28 cellular contexts compared by ENCODE assay signal in the genomic region with DNA sequence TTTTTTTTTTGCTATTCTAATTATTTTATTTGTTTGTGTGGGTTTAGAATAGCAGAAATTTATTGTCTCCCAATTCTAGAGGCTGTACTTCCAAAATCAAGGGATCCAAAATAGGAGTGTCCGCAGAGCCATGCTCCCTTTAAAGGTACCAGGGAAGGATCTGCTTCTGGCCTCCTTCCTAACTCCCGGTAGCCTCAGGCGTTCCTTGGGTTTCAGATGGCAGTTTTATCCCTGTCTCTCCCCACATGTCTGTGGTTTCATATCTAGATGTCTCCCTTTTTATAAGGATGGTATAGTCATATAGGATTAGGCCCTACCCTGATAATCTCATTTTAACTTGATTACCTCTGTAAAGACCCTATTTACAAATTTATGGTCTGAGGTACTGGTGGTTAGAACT. TPM values are rescaled to one million over a fixed set of nuclear protein-coding genes. Genes with fewer than 3 reads are reported as not detected.
DNase-seq lines count a peak whose midpoint lies in the region; ATAC-seq, FAIRE-seq and TF ChIP-seq lines count a peak whose summit lies in the region.
"Had no signal": no experiment of that assay in that cellular context is flagged by ENCODE, and none has a peak within 500 bp of the region (broad histone marks: within the 10 kb centered on the region; RNA-seq: fewer than 3 reads in every experiment).

No MANE protein-coding gene starts in this region.

- no peak for FAIRE-seq in HTR-8/SVneo (lab: Jason Lieb, UNC)
- FAIRE-seq: GM18507, H54, K562 had no signal

- H3K4me2 ChIP-seq in PC-3 (ENCODE audit: low read length) = no peak overlapping the region
- H3K4me2 ChIP-seq: SK-N-SH had no signal

- H4K20me1 ChIP-seq in PC-3 (ENCODE audit: low read length) = no peaks in the 10 kb centered on the region

- H3K9me3 Mint-ChIP-seq in osteocyte (ENCODE audit: unreplicated experiment) = no peaks in the 10 kb centered on the region
- H3K9me3 Mint-ChIP-seq: CD8-positive, alpha-beta T cell; HFFc6 had no signal

- H3K79me2 ChIP-seq in PC-3 (ENCODE audit: low read length) = peaks cover 10% of the 10 kb centered on the region; the same call in 1 of the 2 replicates

- CTCF ChIA-PET in A673 (lab: Charles Lee) = no interaction called here
- CTCF ChIA-PET in PC-3 (lab: Charles Lee) = no interaction called here

- no peak overlapping the region for H2AFZ ChIP-seq in PC-3 (ENCODE audit: low read length)

- no peak overlapping the region for H3K4me3 Mint-ChIP-seq in osteocyte (ENCODE audit: unreplicated experiment)
- H3K4me3 Mint-ChIP-seq: CD8-positive, alpha-beta T cell; HFFc6 had no signal

- no peaks in the 10 kb centered on the region for H3K36me3 ChIP-seq in A673 (ENCODE audit: insufficient read depth, low read length, poor library complexity, severe bottlenecking)
- no peaks in the 10 kb centered on the region for H3K36me3 ChIP-seq in PC-3 (ENCODE audit: low read depth, low read length)

- H3K4me1 Mint-ChIP-seq in osteocyte (ENCODE audit: unreplicated experiment) = peaks cover 56% of the 10 kb centered on the region

- peaks cover 5% of the 10 kb centered on the region for H3K36me3 Mint-ChIP-seq in osteocyte (ENCODE audit: unreplicated experiment)

- peak; percentile 82 for ATAC-seq in PC-3
- ATAC-seq: CD8-positive, alpha-beta T cell; K562 had no signal

- H3K27ac Mint-ChIP-seq in osteocyte (ENCODE audit: unreplicated experiment) = peak overlapping the region; percentile 81
- H3K27ac Mint-ChIP-seq: CD8-positive, alpha-beta T cell; HFFc6 had no signal

- H3K9me3 ChIP-seq in A673 (ENCODE audit: low read depth, low read length, poor library complexity, severe bottlenecking) (no peaks in the 10 kb centered on the region), PC-3 (ENCODE audit: low read length) (no peaks in the 10 kb centered on the region)
- H3K9me3 ChIP-seq: SK-N-SH had no signal

- no peaks in the 10 kb centered on the region for H3K9me2 ChIP-seq in PC-3 (replicated peaks; ENCODE audit: low read length)
- H3K9me2 ChIP-seq: SK-N-SH had no signal

- no peaks in the 10 kb centered on the region for H3K27me3 Mint-ChIP-seq in osteocyte (ENCODE audit: unreplicated experiment)

- peak overlapping the region; percentile 26 for H3K27ac ChIP-seq in A673 (ENCODE audit: low read depth, low read length, poor library complexity, severe bottlenecking)
- H3K27ac ChIP-seq in PC-3 (ENCODE audit: low read length) = no peak overlapping the region

- no TSS peak for BruUV-seq in A673 (replicated peaks; lab: Mats Ljungman, UMichigan)
- BruUV-seq in PC-3 (replicated peaks; lab: Mats Ljungman, UMichigan) = no TSS peak

- TF ChIP-seq CTCF in A673 (conservative IDR thresholded peaks at IDR 0.05; ENCODE audit: low read depth, low read length) = no peak
- no peak for TF ChIP-seq CTCF in PC-3 (conservative IDR thresholded peaks at IDR 0.05; ENCODE audit: low read depth, low read length)
- TF ChIP-seq CTCF in osteocyte (IDR thresholded peaks at IDR 0.05) = no peak
- TF ChIP-seq CTCF in GM20000 (IDR thresholded peaks at IDR 0.05; ENCODE audit: extremely low read depth, missing control alignments) = no peak

- H3K4me3 ChIP-seq in A673 (ENCODE audit: low read depth, low read length, poor library complexity, severe bottlenecking) (no peak overlapping the region), PC-3 (ENCODE audit: low read length) (no peak overlapping the region)
- H3K4me3 ChIP-seq: K562 had no signal

- H3K27me3 ChIP-seq in A673 (replicated peaks; ENCODE audit: insufficient read depth, low read depth, low read length, poor library complexity) = no peaks in the 10 kb centered on the region
- no peaks in the 10 kb centered on the region for H3K27me3 ChIP-seq in PC-3 (ENCODE audit: low read length)

- DNase-seq in A673 (ENCODE audit: low spot score) (peak; percentile 53), HTR-8/SVneo (ENCODE audit: insufficient read length, low spot score) (peak; percentile 34), PC-3 (peak; percentile 61), osteocyte (ENCODE audit: extremely low spot score, unreplicated experiment) (no peak), GOT3 (lab: John Stamatoyannopoulos, UW) (no peak), NCI-H1417 (lab: John Stamatoyannopoulos, UW) (no peak), GM20000 (ENCODE audit: low spot score) (no peak), head of caudate nucleus (no peak)
- DNase-seq: 8988T; AML-193; C1 segment of cervical spinal cord; Calu3; CD8-positive, alpha-beta T cell; DMS153; GDM1; HFFc6; MM.1S; NCI-H1092; NCI-H1436 treated with DMSO at 0.1 percent for 48 hours; NCI-H1930; NCI-H510A; NCI-H748 treated with DMSO at 0.1 percent for 48 hours; RPMI8226; SHP77; SK-N-SH had no signal

- POLR2A ChIA-PET in A673 (lab: Charles Lee; ENCODE audit: low non-redundant PET) = no interaction called here
- POLR2A ChIA-PET in PC-3 (lab: Charles Lee; ENCODE audit: unreplicated experiment) = no interaction called here

- no peaks in the 10 kb centered on the region for H3F3A ChIP-seq in PC-3 (ENCODE audit: low read length, unreplicated experiment)

- H3K4me1 ChIP-seq in A673 (ENCODE audit: insufficient read depth, low read length, poor library complexity, severe bottlenecking) (peaks cover 71% of the 10 kb centered on the region), PC-3 (ENCODE audit: insufficient read depth, low read length) (peaks cover 9% of the 10 kb centered on the region; the same call in 1 of the 2 replicates)

- intact Hi-C loops in A673 (cut with micrococcal nuclease; ENCODE audit: unreplicated experiment) = no loop called here
- intact Hi-C loops in PC-3 (cut with micrococcal nuclease) = no loop called here
- intact Hi-C loops in head of caudate nucleus (cut with DNase I) = no loop called here

- H3K9ac ChIP-seq in PC-3 (ENCODE audit: low read length) = no peak overlapping the region
- H3K9ac ChIP-seq: SK-N-SH had no signal

RNA-seq across cellular contexts. Expression of gene BMPR1A, which starts 48.4 kb away (rescaled TPM):
- total RNA-seq in A673 (2021) (112 and 136 TPM in 2 replicates), PC-3 (2014; rRNA removed) (10.5 and 14.5 TPM in 2 replicates), osteocyte (75.5 and 79.6 TPM in 2 replicates)

Comparison
In these comparisons a context has a peak if more than half of its experiments do, and no peak if none do; other contexts are left out.
1. DNase-seq: peak in A673 (single experiment), HTR-8/SVneo (single experiment) and PC-3 (single experiment); none in osteocyte (single experiment), GOT3 (single experiment), NCI-H1417 (0 of 3), GM20000 (single experiment) and head of caudate nucleus (0 of 42).